In the genomic region with DNA sequence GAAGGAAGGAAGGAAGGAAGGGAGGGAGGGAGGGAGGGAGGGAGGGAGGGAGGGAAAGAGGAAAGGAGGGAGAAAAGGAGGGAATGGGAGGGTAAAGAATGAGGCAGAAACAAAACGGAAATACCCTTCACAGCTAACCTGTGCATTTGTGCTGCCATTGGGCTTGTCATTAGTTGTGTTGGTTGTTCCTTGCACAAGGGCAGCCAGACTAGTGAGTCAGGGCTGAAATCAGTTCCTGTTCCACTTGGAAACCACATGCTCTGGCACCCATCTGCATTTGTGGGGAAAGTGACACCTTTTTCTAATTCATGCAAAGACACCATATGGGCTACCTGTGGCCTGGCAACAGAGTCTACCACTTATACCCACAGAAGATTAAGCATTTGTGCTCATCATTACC, we compare ENCODE assay signal across 24 cellular contexts.
DNase-seq lines count a peak whose midpoint lies in the region; ATAC-seq and TF ChIP-seq lines count a peak whose summit lies in the region.
"Had no signal": no experiment of that assay in that cellular context is flagged by ENCODE, and none has a peak within 500 bp of the region (broad histone marks: within the 10 kb centered on the region; RNA-seq: fewer than 3 reads in every experiment).

No MANE protein-coding gene starts in this region.

- peak; percentile 29 for DNase-seq in DMS53 (lab: John Stamatoyannopoulos, UW)
- DNase-seq in DMS53 treated with DMSO at 0.1 percent for 48 hours (lab: John Stamatoyannopoulos, UW; ENCODE audit: unreplicated experiment): no peak
- DNase-seq in NCI-H2171 (lab: John Stamatoyannopoulos, UW): peak; percentile 53
- no peak for DNase-seq in WTC11 (ENCODE audit: low spot score)
- no peak for DNase-seq in GM19238 (ENCODE audit: insufficient read length, low spot score)
- no peak for DNase-seq in AML-193 (lab: John Stamatoyannopoulos, UW)
- no peak for DNase-seq in stimulated activated naive CD8-positive, alpha-beta T cell treated with anti-CD3 and anti-CD28 coated beads, Interleukin-15, amount 100 ng/mL, for 72 hours
- DNase-seq: activated CD4-positive, alpha-beta T cell treated with anti-CD3 and anti-CD28 coated beads, Interleukin-2, amount 50 U/mL, for 48 hours; activated naive CD8-positive, alpha-beta T cell treated with anti-CD3 and anti-CD28 coated beads, Interleukin-2, amount 10 ng/mL, durations not matched to agents 7 days and 5 days; DMS79 treated with DMSO at 0.1 percent for 48 hours; foreskin keratinocyte; HFFc6; KBM-7; NCI-H1436; NCI-H2227 treated with DMSO at 0.1 percent for 48 hours; NCI-H774; retina; Right ventricle myocardium superior; SW 1271; upper lobe of right lung had no signal

- H3K4me3 ChIP-seq in iPS-20b (ENCODE audit: low read length): no peak overlapping the region
- H3K4me3 ChIP-seq: smooth muscle cell, upper lobe of right lung had no signal

- H3K36me3 ChIP-seq in iPS-20b (ENCODE audit: insufficient read depth, low read depth, low read length): no peaks in the 10 kb centered on the region
- H3K36me3 ChIP-seq: upper lobe of right lung had no signal

- H3K27me3 ChIP-seq in iPS-20b (ENCODE audit: insufficient read depth, low read length): no peaks in the 10 kb centered on the region
- H3K27me3 ChIP-seq: foreskin keratinocyte, upper lobe of right lung had no signal

- H3K27me3 Mint-ChIP-seq in WTC11 (ENCODE audit: low read depth): no peaks in the 10 kb centered on the region
- H3K27me3 Mint-ChIP-seq in stimulated activated naive CD8-positive, alpha-beta T cell treated with anti-CD3 and anti-CD28 coated beads, Interleukin-15, amount 100 ng/mL, for 72 hours: no peaks in the 10 kb centered on the region
- H3K27me3 Mint-ChIP-seq: activated naive CD8-positive, alpha-beta T cell treated with anti-CD3 and anti-CD28 coated beads, Interleukin-2, amount 10 ng/mL, durations not matched to agents 7 days and 5 days; natural killer cell treated with Interleukin-12 subunit alpha and Interleukin-12 subunit beta and Interleukin-15 and Interleukin-18, amount 100 ng/mL, for 72 hours had no signal

- H3K9ac ChIP-seq in iPS-20b (ENCODE audit: low read depth, low read length): peak overlapping the region; percentile 1; the same call in 1 of the 2 replicates

- POLR2A ChIA-PET in WTC11 (lab: Charles Lee): no interaction called here

- H3K36me3 Mint-ChIP-seq in WTC11: peaks cover 4% of the 10 kb centered on the region; the same call in 1 of the 2 replicates
- H3K36me3 Mint-ChIP-seq: activated naive CD8-positive, alpha-beta T cell treated with anti-CD3 and anti-CD28 coated beads, Interleukin-2, amount 10 ng/mL, durations not matched to agents 7 days and 5 days; natural killer cell treated with Interleukin-12 subunit alpha and Interleukin-12 subunit beta and Interleukin-15 and Interleukin-18, amount 100 ng/mL, for 72 hours had no signal

- peak overlapping the region; percentile 40 for H3K27ac ChIP-seq in iPS-20b (ENCODE audit: low read length)
- H3K27ac ChIP-seq: 22Rv1, foreskin keratinocyte, upper lobe of right lung had no signal

- peaks cover 9% of the 10 kb centered on the region for H3K9me3 Mint-ChIP-seq in WTC11
- H3K9me3 Mint-ChIP-seq in stimulated activated naive CD8-positive, alpha-beta T cell treated with anti-CD3 and anti-CD28 coated beads, Interleukin-15, amount 100 ng/mL, for 72 hours: peaks cover 0 to 5% of the 10 kb centered on the region in 2 donors
- H3K9me3 Mint-ChIP-seq: activated naive CD8-positive, alpha-beta T cell treated with anti-CD3 and anti-CD28 coated beads, Interleukin-2, amount 10 ng/mL, durations not matched to agents 7 days and 5 days had no signal

- H3K27ac Mint-ChIP-seq in WTC11: peak overlapping the region; percentile 93
- no peak overlapping the region for H3K27ac Mint-ChIP-seq in stimulated activated naive CD8-positive, alpha-beta T cell treated with anti-CD3 and anti-CD28 coated beads, Interleukin-15, amount 100 ng/mL, for 72 hours
- H3K27ac Mint-ChIP-seq: activated naive CD8-positive, alpha-beta T cell treated with anti-CD3 and anti-CD28 coated beads, Interleukin-2, amount 10 ng/mL, durations not matched to agents 7 days and 5 days; HFFc6; natural killer cell treated with Interleukin-12 subunit alpha and Interleukin-12 subunit beta and Interleukin-15 and Interleukin-18, amount 100 ng/mL, for 72 hours had no signal

- peaks cover 51% of the 10 kb centered on the region for H3K4me1 Mint-ChIP-seq in WTC11
- no peaks in the 10 kb centered on the region for H3K4me1 Mint-ChIP-seq in stimulated activated naive CD8-positive, alpha-beta T cell treated with anti-CD3 and anti-CD28 coated beads, Interleukin-15, amount 100 ng/mL, for 72 hours
- H3K4me1 Mint-ChIP-seq: activated naive CD8-positive, alpha-beta T cell treated with anti-CD3 and anti-CD28 coated beads, Interleukin-2, amount 10 ng/mL, durations not matched to agents 7 days and 5 days had no signal

- no peak for TF ChIP-seq CTCF in WTC11 (IDR thresholded peaks at IDR 0.05)

- H3K4me3 Mint-ChIP-seq in WTC11: no peak overlapping the region
- H3K4me3 Mint-ChIP-seq in stimulated activated naive CD8-positive, alpha-beta T cell treated with anti-CD3 and anti-CD28 coated beads, Interleukin-15, amount 100 ng/mL, for 72 hours: no peak overlapping the region
- H3K4me3 Mint-ChIP-seq: activated naive CD8-positive, alpha-beta T cell treated with anti-CD3 and anti-CD28 coated beads, Interleukin-2, amount 10 ng/mL, durations not matched to agents 7 days and 5 days; natural killer cell treated with Interleukin-12 subunit alpha and Interleukin-12 subunit beta and Interleukin-15 and Interleukin-18, amount 100 ng/mL, for 72 hours had no signal

- peaks cover 24% of the 10 kb centered on the region for H3K4me1 ChIP-seq in iPS-20b (ENCODE audit: insufficient read depth, low read length)
- H3K4me1 ChIP-seq: foreskin keratinocyte, upper lobe of right lung had no signal

- CTCF ChIA-PET in WTC11 (lab: Charles Lee): no interaction called here

- ATAC-seq in WTC11: peak; percentile 46
- no peak for ATAC-seq in stimulated activated naive CD8-positive, alpha-beta T cell treated with anti-CD3 and anti-CD28 coated beads, Interleukin-15, amount 100 ng/mL, for 72 hours
- ATAC-seq: foreskin keratinocyte; natural killer cell treated with Interleukin-12 subunit alpha and Interleukin-12 subunit beta and Interleukin-15 and Interleukin-18, amount 100 ng/mL, for 72 hours; upper lobe of right lung had no signal

- no peaks in the 10 kb centered on the region for H3K9me3 ChIP-seq in iPS-20b (ENCODE audit: insufficient read depth, low read depth, low read length)
- H3K9me3 ChIP-seq: upper lobe of right lung had no signal

TF ChIP-seq in WTC11, 78 proteins besides CTCF, POLR2A, EP300 and RAD21:
- TF ChIP-seq ARID4B (CRISPR knock-in tag; IDR thresholded peaks at IDR 0.05; ENCODE audit: borderline replicate concordance) (no peak), MAX (CRISPR knock-in tag; IDR thresholded peaks at IDR 0.05) (peak; percentile 21; the same call in 1 of the 2 replicates), JAZF1 (CRISPR knock-in tag; IDR thresholded peaks at IDR 0.05) (no peak), EMX1 (CRISPR knock-in tag; IDR thresholded peaks at IDR 0.05) (no peak)
- TF ChIP-seq, protein P1, sequence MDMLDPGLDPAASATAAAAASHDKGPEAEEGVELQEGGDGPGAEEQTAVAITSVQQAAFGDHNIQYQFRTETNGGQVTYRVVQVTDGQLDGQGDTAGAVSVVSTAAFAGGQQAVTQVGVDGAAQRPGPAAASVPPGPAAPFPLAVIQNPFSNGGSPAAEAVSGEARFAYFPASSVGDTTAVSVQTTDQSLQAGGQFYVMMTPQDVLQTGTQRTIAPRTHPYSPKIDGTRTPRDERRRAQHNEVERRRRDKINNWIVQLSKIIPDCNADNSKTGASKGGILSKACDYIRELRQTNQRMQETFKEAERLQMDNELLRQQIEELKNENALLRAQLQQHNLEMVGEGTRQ (CRISPR knock-in tag; IDR thresholded peaks at IDR 0.05): 0 out of 2 replicates have a peak, but pooled peaks have one; percentile 15

Comparison
In these comparisons a context has a peak if more than half of its experiments do, and no peak if none do; other contexts are left out.
1. DNase-seq: peak in DMS53 (single experiment) and NCI-H2171 (single experiment); none in DMS53 treated with DMSO at 0.1 percent for 48 hours (single experiment), WTC11 (single experiment), GM19238 (single experiment), AML-193 (0 of 2) and stimulated activated naive CD8-positive, alpha-beta T cell treated with anti-CD3 and anti-CD28 coated beads, Interleukin-15, amount 100 ng/mL, for 72 hours (0 of 2).